In genomic region chr1:155563377-155564066, GRCh38 we compare ENCODE assay signal across 1 cellular context.
TF ChIP-seq lines count a peak whose summit lies in the region.

No MANE protein-coding gene starts in this region.

TF ChIP-seq in K562, 482 proteins besides CTCF, POLR2A, EP300 and RAD21 (continued from another document):
- TF ChIP-seq MGA (IDR thresholded peaks at IDR 0.05) = 0 out of 2 replicates have a peak, but pooled peaks have one; percentile 1
- TF ChIP-seq, protein P1, sequence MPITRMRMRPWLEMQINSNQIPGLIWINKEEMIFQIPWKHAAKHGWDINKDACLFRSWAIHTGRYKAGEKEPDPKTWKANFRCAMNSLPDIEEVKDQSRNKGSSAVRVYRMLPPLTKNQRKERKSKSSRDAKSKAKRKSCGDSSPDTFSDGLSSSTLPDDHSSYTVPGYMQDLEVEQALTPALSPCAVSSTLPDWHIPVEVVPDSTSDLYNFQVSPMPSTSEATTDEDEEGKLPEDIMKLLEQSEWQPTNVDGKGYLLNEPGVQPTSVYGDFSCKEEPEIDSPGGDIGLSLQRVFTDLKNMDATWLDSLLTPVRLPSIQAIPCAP (CRISPR knock-in tag; IDR thresholded peaks at IDR 0.05; ENCODE audit: borderline replicate concordance) = 0 out of 2 replicates have a peak, but pooled peaks have one; percentile 79
- peak in 1 of 2 experiments; percentile 21; a peak in 1 of 4 replicates for TF ChIP-seq FOXK2 (conservative IDR thresholded peaks at IDR 0.05 in 1 of 2, IDR thresholded peaks at IDR 0.05 in 1 of 2; ENCODE audit: low read depth in 2 of 2)
